8 cellular contexts compared by ENCODE assay signal in the genomic region with DNA sequence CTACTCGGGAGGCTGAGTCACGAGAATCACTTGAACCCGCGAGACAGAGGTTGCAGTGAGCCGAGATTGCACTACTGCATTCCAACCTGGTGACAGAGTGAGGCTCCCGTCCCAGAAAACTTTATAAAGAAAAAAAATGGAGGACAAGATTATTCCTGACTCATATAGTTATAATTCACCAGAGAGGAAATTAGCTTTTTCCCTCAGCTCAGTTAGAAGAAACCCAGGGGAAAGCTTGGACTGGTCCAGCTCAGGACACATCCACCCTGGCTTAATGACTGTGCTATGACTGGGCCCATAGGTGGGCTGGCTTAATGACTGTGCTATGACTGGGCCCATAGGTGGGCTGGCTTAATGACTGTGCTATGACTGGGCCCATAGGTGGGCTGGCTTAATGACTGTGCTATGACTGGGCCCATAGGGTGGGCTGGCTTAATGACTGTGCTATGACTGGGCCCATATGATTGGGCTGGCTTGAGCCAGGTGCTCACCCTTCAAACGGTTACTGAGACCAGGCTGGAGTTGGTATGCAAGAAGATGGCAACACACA. TPM values are rescaled to one million over a fixed set of nuclear protein-coding genes. Genes with fewer than 3 reads are reported as not detected.
A peak's percentile ranks its signal among the peaks of the same experiment; 100 is the strongest.
DNase-seq lines count a peak whose midpoint lies in the region; ATAC-seq, FAIRE-seq and TF ChIP-seq lines count a peak whose summit lies in the region.
"Not testable (repeated sequence)": the region's sequence is repeated elsewhere in the genome, so short reads cannot be mapped to it uniquely, and the experiment has no call there.

No MANE protein-coding gene starts in this region.

- H3K27ac ChIP-seq in SJSA1: peak overlapping the region; percentile 74
- H3K27ac ChIP-seq in endothelial cell of umbilical vein (ENCODE audit: insufficient read depth, low read depth, low read length): not testable (repeated sequence)
- peak overlapping the region; percentile 93 for H3K27ac ChIP-seq in foreskin keratinocyte

- not testable (repeated sequence) for H2AFZ ChIP-seq in endothelial cell of umbilical vein (ENCODE audit: low read depth, low read length)

- ATAC-seq in foreskin keratinocyte: peak; percentile 94

- peaks cover 21% of the 10 kb centered on the region for H3K4me1 ChIP-seq in SJSA1 (replicated peaks)
- H3K4me1 ChIP-seq in adipocyte (ENCODE audit: control insufficient read depth, insufficient read depth, low read length): peaks cover 29% of the 10 kb centered on the region
- H3K4me1 ChIP-seq in endothelial cell of umbilical vein (ENCODE audit: control insufficient read depth, extremely low read depth, insufficient read depth, low read length): not testable (repeated sequence)
- peaks cover 33% of the 10 kb centered on the region for H3K4me1 ChIP-seq in foreskin keratinocyte

- H3K9me3 ChIP-seq in SJSA1 (replicated peaks); adipocyte (ENCODE audit: control insufficient read depth, low read length); endothelial cell of umbilical vein (replicated peaks; ENCODE audit: control insufficient read depth, insufficient read depth, low read length): not testable (repeated sequence)

- H3K4me3 ChIP-seq in SJSA1; adipocyte (ENCODE audit: low read length); endothelial cell of umbilical vein (replicated peaks in 1 of 3; ENCODE audit: insufficient read depth in 1 of 3, low read depth in 1 of 3, low read length in 3 of 3): not testable (repeated sequence)

- FAIRE-seq in endothelial cell of umbilical vein (lab: Jason Lieb, UNC): not testable (repeated sequence)

- H4K20me1 ChIP-seq in endothelial cell of umbilical vein (replicated peaks; ENCODE audit: control insufficient read depth, extremely low read depth, insufficient read depth, low read length): not testable (repeated sequence)

- CTCF ChIA-PET in endothelial cell of umbilical vein (lab: Charles Lee): interaction anchor here (1.0 kb wide), 2 partner anchors 38 to 228 kb away, joined by 3 read pairs; no protein-coding TSS in a partner anchor

- H3K9ac ChIP-seq in adipocyte (ENCODE audit: low read length); endothelial cell of umbilical vein (replicated peaks; ENCODE audit: extremely low read depth, insufficient read depth, low read length): not testable (repeated sequence)

- not testable (repeated sequence) for TF ChIP-seq CTCF in endothelial cell of umbilical vein (IDR thresholded peaks at IDR 0.05; ENCODE audit: extremely low read depth in 1 of 2, insufficient read depth in 1 of 2, low read depth in 1 of 2, low read length in 2 of 2); foreskin keratinocyte (conservative IDR thresholded peaks at IDR 0.05)

- BruUV-seq in endothelial cell of umbilical vein (replicated peaks; lab: Mats Ljungman, UMichigan): not testable (repeated sequence)

- H3K79me2 ChIP-seq in endothelial cell of umbilical vein (ENCODE audit: control insufficient read depth, insufficient read depth, low read length): not testable (repeated sequence)

- DNase-seq in A172 (ENCODE audit: low spot score) (peak; percentile 88), EL (peak; percentile 92), HT1080 (ENCODE audit: low read depth) (peak; percentile 98), SJSA1 (ENCODE audit: low read depth in 1 of 2, low spot score in 2 of 2) (peak; percentile 82 to 83), adipocyte (ENCODE audit: low read depth) (peak; percentile 77), foreskin keratinocyte (peak; percentile 99), renal cortical epithelial cell (ENCODE audit: low read depth) (peak; percentile 83)
- not testable (repeated sequence) for DNase-seq in endothelial cell of umbilical vein (ENCODE audit: low read depth, low spot score)

- intact Hi-C loops in endothelial cell of umbilical vein (cut with micrococcal nuclease): not testable (repeated sequence)

- not testable (repeated sequence) for H3K4me2 ChIP-seq in endothelial cell of umbilical vein (ENCODE audit: insufficient read depth, low read length)

- TF ChIP-seq POLR2A in endothelial cell of umbilical vein (IDR thresholded peaks at IDR 0.05; ENCODE audit: low read depth, low read length): not testable (repeated sequence)

- H3K27me3 ChIP-seq in SJSA1 (replicated peaks); adipocyte (replicated peaks; ENCODE audit: control insufficient read depth, insufficient read depth, low read length); endothelial cell of umbilical vein (ENCODE audit: control insufficient read depth in 2 of 2, insufficient read depth in 2 of 2, low read length in 2 of 2); foreskin keratinocyte: not testable (repeated sequence)

- not testable (repeated sequence) for H3K9me1 ChIP-seq in endothelial cell of umbilical vein (replicated peaks; ENCODE audit: control insufficient read depth, extremely low read depth, insufficient read depth, low read length)

- POLR2A ChIA-PET in endothelial cell of umbilical vein (lab: Charles Lee): not testable (repeated sequence)

- not testable (repeated sequence) for H3K36me3 ChIP-seq in SJSA1; adipocyte (ENCODE audit: control insufficient read depth, insufficient read depth, low read length, severe bottlenecking); endothelial cell of umbilical vein (ENCODE audit: control insufficient read depth in 2 of 2, extremely low read depth in 1 of 2, insufficient read depth in 2 of 2, low read length in 2 of 2)

- dilution Hi-C loops in endothelial cell of umbilical vein (cut with MboI; ENCODE audit: extremely low pct_ligation_motif_present, low sequenced_read_pairs): not testable (repeated sequence)

TF ChIP-seq in endothelial cell of umbilical vein, 7 proteins besides CTCF, POLR2A, EP300 and RAD21:
- TF ChIP-seq FOS (IDR thresholded peaks at IDR 0.05; ENCODE audit: borderline replicate concordance, insufficient read depth, low read length): peak; percentile 65

RNA-seq across cellular contexts. Expression of a gene that starts 5.7 kb away (rescaled TPM):
- 2.7 and 4.0 TPM in 2 replicates for total RNA-seq in A172 (2014; rRNA removed; shearing (Covaris generic))
- 5.9 and 8.7 TPM in 2 replicates for total RNA-seq in HT1080 (2014; rRNA removed; shearing (Covaris generic))
- 6.9 and 7.4 TPM in 2 replicates for polyA plus RNA-seq in HT1080 (2015; cell fraction: cytosol; rRNA removed)
- 20.7 and 21.2 TPM in 2 replicates for polyA plus RNA-seq in HT1080 (2015; cell fraction: nucleus; rRNA removed)
- 3.7 and 6.3 TPM in 2 replicates for total RNA-seq in SJSA1 (2014; rRNA removed; shearing (Covaris generic))
- 9.0 and 9.2 TPM in 2 replicates for total RNA-seq in endothelial cell of umbilical vein
- polyA plus RNA-seq in endothelial cell of umbilical vein: 3.3 and 3.6 TPM in 2 replicates
- polyA plus RNA-seq in endothelial cell of umbilical vein (2011; cell fraction: cytosol; rRNA removed): 3.9 and 4.0 TPM in 2 replicates
- 12.3 and 13.1 TPM in 2 replicates for polyA plus RNA-seq in endothelial cell of umbilical vein (2011; cell fraction: nucleus; rRNA removed)
- polyA plus RNA-seq in endothelial cell of umbilical vein (2012): 3.3 and 4.6 TPM in 2 replicates
- polyA minus RNA-seq in endothelial cell of umbilical vein: 4.2 and 5.5 TPM in 2 replicates
- polyA minus RNA-seq in endothelial cell of umbilical vein (2011; cell fraction: cytosol; rRNA and poly(A)+ RNA removed): 4.6 TPM
- 4.8 and 6.3 TPM in 2 replicates for polyA minus RNA-seq in endothelial cell of umbilical vein (2011; cell fraction: nucleus; rRNA and poly(A)+ RNA removed)
- total RNA-seq in foreskin keratinocyte: 7.2 and 7.5 TPM in 2 replicates
- 6.1 and 6.5 TPM in 2 replicates for polyA plus RNA-seq in foreskin keratinocyte
- total RNA-seq in renal cortical epithelial cell: 2.4 and 9.7 TPM in 2 replicates

RNA-seq across cellular contexts. Expression of a gene that starts 28.3 kb away (rescaled TPM):
- 2.0 and 3.7 TPM in 2 replicates for total RNA-seq in A172 (2014; rRNA removed; shearing (Covaris generic))
- total RNA-seq in HT1080 (2014; rRNA removed; shearing (Covaris generic)): 5.2 and 6.9 TPM in 2 replicates
- polyA plus RNA-seq in HT1080 (2015; cell fraction: cytosol; rRNA removed): 3.4 and 3.5 TPM in 2 replicates
- polyA plus RNA-seq in HT1080 (2015; cell fraction: nucleus; rRNA removed): 46.2 and 50.9 TPM in 2 replicates
- total RNA-seq in SJSA1 (2014; rRNA removed; shearing (Covaris generic)): 2.2 and 3.9 TPM in 2 replicates
- total RNA-seq in endothelial cell of umbilical vein (9.2 and 9.8 TPM in 2 replicates), foreskin keratinocyte (7.4 and 7.5 TPM in 2 replicates), renal cortical epithelial cell (8.0 and 10.8 TPM in 2 replicates)
- polyA plus RNA-seq in endothelial cell of umbilical vein (7.3 and 8.0 TPM in 2 replicates), foreskin keratinocyte (3.6 and 4.0 TPM in 2 replicates)
- 4.2 and 5.5 TPM in 2 replicates for polyA plus RNA-seq in endothelial cell of umbilical vein (2011; cell fraction: cytosol; rRNA removed)
- 39.4 and 41.8 TPM in 2 replicates for polyA plus RNA-seq in endothelial cell of umbilical vein (2011; cell fraction: nucleus; rRNA removed)
- polyA plus RNA-seq in endothelial cell of umbilical vein (2012): 3.9 and 5.4 TPM in 2 replicates
- polyA minus RNA-seq in endothelial cell of umbilical vein: 6.9 and 10.7 TPM in 2 replicates
- polyA minus RNA-seq in endothelial cell of umbilical vein (2011; cell fraction: cytosol; rRNA and poly(A)+ RNA removed): 3.9 TPM
- polyA minus RNA-seq in endothelial cell of umbilical vein (2011; cell fraction: nucleus; rRNA and poly(A)+ RNA removed): 7.7 and 10.1 TPM in 2 replicates

RNA-seq across cellular contexts. Expression of a gene that starts 38.4 kb away (rescaled TPM):
- total RNA-seq in A172 (2014; rRNA removed; shearing (Covaris generic)): 18.0 and 19.1 TPM in 2 replicates
- total RNA-seq in HT1080 (2014; rRNA removed; shearing (Covaris generic)): 27.0 and 30.4 TPM in 2 replicates
- polyA plus RNA-seq in HT1080 (2015; cell fraction: cytosol; rRNA removed): 20.0 and 21.2 TPM in 2 replicates
- 35.8 and 39.3 TPM in 2 replicates for polyA plus RNA-seq in HT1080 (2015; cell fraction: nucleus; rRNA removed)
- total RNA-seq in SJSA1 (2014; rRNA removed; shearing (Covaris generic)): 16.9 and 17.4 TPM in 2 replicates
- 34.4 and 36.0 TPM in 2 replicates for total RNA-seq in endothelial cell of umbilical vein
- polyA plus RNA-seq in endothelial cell of umbilical vein: 20.0 and 33.2 TPM in 2 replicates
- polyA plus RNA-seq in endothelial cell of umbilical vein (2011; cell fraction: cytosol; rRNA removed): 13.8 and 16.2 TPM in 2 replicates
- 21.3 and 51.7 TPM in 2 replicates for polyA plus RNA-seq in endothelial cell of umbilical vein (2011; cell fraction: nucleus; rRNA removed)
- polyA plus RNA-seq in endothelial cell of umbilical vein (2012): 15.4 and 18.4 TPM in 2 replicates
- polyA minus RNA-seq in endothelial cell of umbilical vein: 19.4 and 24.3 TPM in 2 replicates
- polyA minus RNA-seq in endothelial cell of umbilical vein (2011; cell fraction: cytosol; rRNA and poly(A)+ RNA removed): 23.5 TPM
- polyA minus RNA-seq in endothelial cell of umbilical vein (2011; cell fraction: nucleus; rRNA and poly(A)+ RNA removed): 30.1 and 34.7 TPM in 2 replicates
- 25.4 and 30.7 TPM in 2 replicates for total RNA-seq in foreskin keratinocyte
- polyA plus RNA-seq in foreskin keratinocyte: 19.2 and 20.9 TPM in 2 replicates
- 20.0 and 30.8 TPM in 2 replicates for total RNA-seq in renal cortical epithelial cell
